12 cellular contexts compared by ENCODE assay signal in the genomic region with DNA sequence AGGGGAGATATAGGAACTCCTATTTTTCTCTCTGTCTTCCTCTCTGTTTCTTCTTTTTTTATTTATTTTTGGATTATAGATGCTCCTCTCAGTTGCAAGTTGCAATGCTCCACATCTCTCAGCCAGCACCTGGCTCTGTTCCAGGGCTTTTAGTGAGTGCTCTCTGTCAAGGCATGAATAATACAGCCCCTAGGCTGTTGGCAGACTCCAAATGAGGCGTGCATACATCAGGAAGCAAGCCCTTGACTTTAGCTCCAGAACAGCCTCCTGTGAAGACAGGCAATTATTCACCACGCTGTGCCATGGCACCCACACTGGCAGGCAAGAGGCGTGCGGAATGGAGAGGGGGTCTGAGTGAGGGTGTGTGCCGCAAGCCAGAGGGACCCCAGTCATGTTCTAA.
DNase-seq lines count a peak whose midpoint lies in the region; FAIRE-seq and TF ChIP-seq lines count a peak whose summit lies in the region.
"Had no signal": no experiment of that assay in that cellular context is flagged by ENCODE, and none has a peak within 500 bp of the region (broad histone marks: within the 10 kb centered on the region; RNA-seq: fewer than 3 reads in every experiment).

No MANE protein-coding gene starts in this region.

- POLR2A ChIA-PET in HEK293T (lab: Yijun Ruan, JAX), result no interaction called here

- peak; percentile 47 for DNase-seq in HEK293T (ENCODE audit: extremely low spot score)
- peak; percentile 97 to 99 for DNase-seq in NCI-H446 (lab: John Stamatoyannopoulos, UW)
- DNase-seq in epidermal melanocyte (ENCODE audit: insufficient read length, low spot score), result peak; percentile 40
- peak; percentile 20 for DNase-seq in prostate gland (ENCODE audit: low spot score)
- no peak for DNase-seq in HCEC 1CT
- no peak for DNase-seq in activated CD8-positive, alpha-beta memory T cell treated with anti-CD3 and anti-CD28 coated beads for 24 hours
- no peak for DNase-seq in activated CD4-positive, alpha-beta T cell treated with anti-CD3 and anti-CD28 coated beads, Interleukin-2, amount 50 U/mL, for 4 hours
- no peak for DNase-seq in frontal cortex (ENCODE audit: low spot score in 2 of 2)
- DNase-seq: activated T-cell treated with anti-CD3 and anti-CD28 coated beads, Interleukin-2, amount 50 U/mL, for 4 hours; naive thymus-derived CD4-positive, alpha-beta T cell; SW 1271 had no signal

- H3K9me3 ChIP-seq in prostate gland, result no peaks in the 10 kb centered on the region

- no peak for FAIRE-seq in frontal cortex (lab: Jason Lieb, UNC)
- FAIRE-seq: endothelial cell of umbilical vein had no signal

- H3K27me3 ChIP-seq in prostate gland (replicated peaks; ENCODE audit: insufficient read depth), result no peaks in the 10 kb centered on the region

- H3K27ac ChIP-seq in prostate gland, result no peak overlapping the region

- intact Hi-C loops in prostate gland (cut with DNase I), result no loop called here

- WGBS in prostate gland, result 48% methylated on average over 5 of the region's 5 CpGs

- no peak for TF ChIP-seq CTCF in prostate gland (IDR thresholded peaks at IDR 0.05)

- H3K4me1 ChIP-seq in prostate gland (replicated peaks), result no peaks in the 10 kb centered on the region

- no peaks in the 10 kb centered on the region for H3K36me3 ChIP-seq in prostate gland

- H3K4me3 ChIP-seq in prostate gland, result no peak overlapping the region

- no peak for TF ChIP-seq POLR2A in prostate gland (IDR thresholded peaks at IDR 0.05)

- CTCF ChIA-PET in HEK293T (lab: Yijun Ruan, JAX), result no interaction called here

TF ChIP-seq in HEK293T, 16 proteins besides CTCF, POLR2A, EP300 and RAD21:
- no peak for TF ChIP-seq FOXM1 (IDR thresholded peaks at IDR 0.05; ENCODE audit: borderline replicate concordance)
- TF ChIP-seq, protein P1, sequence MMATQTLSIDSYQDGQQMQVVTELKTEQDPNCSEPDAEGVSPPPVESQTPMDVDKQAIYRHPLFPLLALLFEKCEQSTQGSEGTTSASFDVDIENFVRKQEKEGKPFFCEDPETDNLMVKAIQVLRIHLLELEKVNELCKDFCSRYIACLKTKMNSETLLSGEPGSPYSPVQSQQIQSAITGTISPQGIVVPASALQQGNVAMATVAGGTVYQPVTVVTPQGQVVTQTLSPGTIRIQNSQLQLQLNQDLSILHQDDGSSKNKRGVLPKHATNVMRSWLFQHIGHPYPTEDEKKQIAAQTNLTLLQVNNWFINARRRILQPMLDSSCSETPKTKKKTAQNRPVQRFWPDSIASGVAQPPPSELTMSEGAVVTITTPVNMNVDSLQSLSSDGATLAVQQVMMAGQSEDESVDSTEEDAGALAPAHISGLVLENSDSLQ (IDR thresholded peaks at IDR 0.05), result peak; percentile 77

Comparison
In these comparisons a context has a peak if more than half of its experiments do, and no peak if none do; other contexts are left out.
1. DNase-seq: peak in HEK293T (single experiment), NCI-H446 (2 of 2), epidermal melanocyte (single experiment) and prostate gland (single experiment); none in HCEC 1CT (single experiment), activated CD8-positive, alpha-beta memory T cell treated with anti-CD3 and anti-CD28 coated beads for 24 hours (single experiment), activated CD4-positive, alpha-beta T cell treated with anti-CD3 and anti-CD28 coated beads, Interleukin-2, amount 50 U/mL, for 4 hours (0 of 2) and frontal cortex (0 of 2).